19 cellular contexts compared by ENCODE assay signal in genomic region chrX:41329101-41329500, GRCh38. TPM values are rescaled to one million over a fixed set of nuclear protein-coding genes. Genes with fewer than 3 reads are reported as not detected.
DNase-seq lines count a peak whose midpoint lies in the region; ATAC-seq and TF ChIP-seq lines count a peak whose summit lies in the region.
"Had no signal": no experiment of that assay in that cellular context is flagged by ENCODE, and none has a peak within 500 bp of the region (broad histone marks: within the 10 kb centered on the region; RNA-seq: fewer than 3 reads in every experiment).

No MANE protein-coding gene starts in this region.

- peaks cover 0 to 35% (median 19%) of the 10 kb centered on the region in 4 donors for H3K4me1 Mint-ChIP-seq in CD4-positive, CD25-positive, alpha-beta regulatory T cell
- peaks cover 12 to 30% (median 30%) of the 10 kb centered on the region in 3 donors for H3K4me1 Mint-ChIP-seq in CD8-positive, alpha-beta memory T cell
- peaks cover 14 to 47% (median 23%) of the 10 kb centered on the region in 3 donors for H3K4me1 Mint-ChIP-seq in T-cell
- H3K4me1 Mint-ChIP-seq in H9 = peaks cover 16 to 31% of the 10 kb centered on the region in 2 experiments

- H4K5ac ChIP-seq in H9 (ENCODE audit: insufficient read length, low read depth, low read length) = no peak overlapping the region

- H2BK12ac ChIP-seq in trophoblast cell (ENCODE audit: low read length) (no peak overlapping the region), H9 (ENCODE audit: insufficient read length, low read depth, low read length) (no peak overlapping the region)

- H2BK5ac ChIP-seq in trophoblast cell (ENCODE audit: low read depth, low read length, poor library complexity) (no peak overlapping the region), H9 (ENCODE audit: insufficient read length, low read length) (no peak overlapping the region)

- H3K9ac ChIP-seq in trophoblast cell (ENCODE audit: low read length) (no peak overlapping the region), H9 (ENCODE audit: extremely low read depth, insufficient read length, low read length) (no peak overlapping the region)
- H3K9ac ChIP-seq: GM23248 had no signal

- no peak overlapping the region for H2BK20ac ChIP-seq in H9 (ENCODE audit: low read depth, low read length, poor library complexity, severe bottlenecking)

- no peaks in the 10 kb centered on the region for H3K36me3 ChIP-seq in CD4-positive, CD25-positive, alpha-beta regulatory T cell (ENCODE audit: control insufficient read depth, insufficient read depth, low read length)
- no peaks in the 10 kb centered on the region for H3K36me3 ChIP-seq in CD8-positive, alpha-beta memory T cell (ENCODE audit: insufficient read depth, low read length)
- H3K36me3 ChIP-seq in trophoblast cell (ENCODE audit: control insufficient read depth in 1 of 2, insufficient read depth in 2 of 2, low read length in 2 of 2) = no peaks in the 10 kb centered on the region

- H2AFZ ChIP-seq in trophoblast cell (ENCODE audit: insufficient read depth, low read length, poor library complexity) (no peak overlapping the region), H9 (ENCODE audit: low read length) (no peak overlapping the region)
- H2AFZ ChIP-seq: GM23248 had no signal

- no peak overlapping the region for H2AK5ac ChIP-seq in trophoblast cell (ENCODE audit: low read length)
- no peak overlapping the region for H2AK5ac ChIP-seq in H9 (ENCODE audit: insufficient read length, low read length)

- H2BK15ac ChIP-seq in H9 (ENCODE audit: low read depth, low read length) = no peak overlapping the region

- H3K18ac ChIP-seq in trophoblast cell (ENCODE audit: low read length) = no peak overlapping the region
- no peak overlapping the region for H3K18ac ChIP-seq in H9 (ENCODE audit: insufficient read length, low read depth, low read length)

- H3K9me3 ChIP-seq in CD4-positive, CD25-positive, alpha-beta regulatory T cell (ENCODE audit: control insufficient read depth in 2 of 2, low read length in 2 of 2) = no peaks in the 10 kb centered on the region
- no peaks in the 10 kb centered on the region for H3K9me3 ChIP-seq in CD8-positive, alpha-beta memory T cell (ENCODE audit: low read length)
- no peaks in the 10 kb centered on the region for H3K9me3 ChIP-seq in trophoblast cell (ENCODE audit: insufficient read depth, low read depth, low read length)
- H3K9me3 ChIP-seq in H9 (ENCODE audit: control insufficient read depth, low read depth, low read length) = no peaks in the 10 kb centered on the region
- H3K9me3 ChIP-seq: A549, HAP-1 had no signal

- H3K4ac ChIP-seq in trophoblast cell (ENCODE audit: low read depth, low read length) (no peak overlapping the region), H9 (ENCODE audit: low read depth, low read length) (no peak overlapping the region)

- TF ChIP-seq CTCF in H9 (conservative IDR thresholded peaks at IDR 0.05) = no peak

- no peak for ATAC-seq in CD4-positive, CD25-positive, alpha-beta regulatory T cell (ENCODE audit: low read depth in 2 of 2)
- ATAC-seq in T-cell (replicated peaks in 1 of 4) (no peak), GM21529 (IDR thresholded peaks at IDR 0.05; ENCODE audit: unreplicated experiment) (no peak), HG02970 (IDR thresholded peaks at IDR 0.05; ENCODE audit: low FRiP score, unreplicated experiment) (no peak)
- ATAC-seq: A549 had no signal

- no peak overlapping the region for H3K56ac ChIP-seq in H9 (ENCODE audit: insufficient read length, low read depth, low read length)

- CTCF ChIA-PET in CD8-positive, alpha-beta memory T cell (lab: Charles Lee) = interaction anchor here (1.4 kb wide), 1 partner anchor 52 kb away, joined by 3 read pairs; no protein-coding TSS in a partner anchor
- CTCF ChIA-PET in T-cell (lab: Charles Lee) = no interaction called here

- H3K27me3 Mint-ChIP-seq in CD4-positive, CD25-positive, alpha-beta regulatory T cell = peaks cover 9% of the 10 kb centered on the region
- H3K27me3 Mint-ChIP-seq in CD8-positive, alpha-beta memory T cell = peaks cover 0 to 13% of the 10 kb centered on the region in 2 donors
- no peaks in the 10 kb centered on the region for H3K27me3 Mint-ChIP-seq in T-cell
- H3K27me3 Mint-ChIP-seq in H9 (ENCODE audit: low read depth) = no peaks in the 10 kb centered on the region; the same call in 1 of the 2 replicates

- H4K91ac ChIP-seq in trophoblast cell (ENCODE audit: low read depth, low read length) = no peak overlapping the region
- no peak overlapping the region for H4K91ac ChIP-seq in H9 (ENCODE audit: insufficient read length, low read depth, low read length)

- H3K4me3 Mint-ChIP-seq in CD4-positive, CD25-positive, alpha-beta regulatory T cell = peak overlapping the region; percentile 43 to 96 (median 54)
- peak overlapping the region in 6 of 7 donors; percentile 27 to 98 (median 50) for H3K4me3 Mint-ChIP-seq in CD8-positive, alpha-beta memory T cell
- H3K4me3 Mint-ChIP-seq in T-cell (peak overlapping the region in 2 of 3 donors; percentile 13 to 97), H9 (no peak overlapping the region)
- H3K4me3 Mint-ChIP-seq: HFFc6 had no signal

- no peaks in the 10 kb centered on the region for H3K27me3 ChIP-seq in CD4-positive, CD25-positive, alpha-beta regulatory T cell (ENCODE audit: control insufficient read depth, insufficient read depth, low read length)
- H3K27me3 ChIP-seq in CD8-positive, alpha-beta memory T cell (ENCODE audit: insufficient read depth, low read length, poor library complexity, severe bottlenecking) = no peaks in the 10 kb centered on the region
- H3K27me3 ChIP-seq in trophoblast cell (ENCODE audit: insufficient read depth, low read length) (no peaks in the 10 kb centered on the region), H9 (ENCODE audit: insufficient read depth, low read length) (no peaks in the 10 kb centered on the region)

- POLR2A ChIA-PET in CD8-positive, alpha-beta memory T cell (lab: Charles Lee) = no interaction called here
- POLR2A ChIA-PET in T-cell (lab: Charles Lee) = no interaction called here

- H3K23ac ChIP-seq in trophoblast cell (ENCODE audit: low read length) (no peak overlapping the region), H9 (ENCODE audit: insufficient read length, low read depth, low read length) (no peak overlapping the region)

- no peak overlapping the region for H3K27ac ChIP-seq in CD4-positive, CD25-positive, alpha-beta regulatory T cell (ENCODE audit: insufficient read depth, low read length, poor library complexity, severe bottlenecking)
- no peak overlapping the region for H3K27ac ChIP-seq in CD8-positive, alpha-beta memory T cell (ENCODE audit: low read depth, low read length)
- H3K27ac ChIP-seq in trophoblast cell (ENCODE audit: low read depth, low read length) = no peak overlapping the region
- H3K27ac ChIP-seq in H9 (ENCODE audit: insufficient read length, low read depth, low read length) = no peak overlapping the region
- H3K27ac ChIP-seq: GM23248 had no signal

- H3K79me1 ChIP-seq in trophoblast cell (ENCODE audit: low read length) = peaks cover 11% of the 10 kb centered on the region
- H3K79me1 ChIP-seq in H9 (ENCODE audit: insufficient read depth, low read depth, low read length, poor library complexity, severe bottlenecking) = no peaks in the 10 kb centered on the region

- H3K4me2 ChIP-seq in trophoblast cell (ENCODE audit: low read length) = no peak overlapping the region
- no peak overlapping the region for H3K4me2 ChIP-seq in H9 (ENCODE audit: insufficient read depth, insufficient read length, low read length)

- H3K27ac Mint-ChIP-seq in CD4-positive, CD25-positive, alpha-beta regulatory T cell = no peak overlapping the region
- peak overlapping the region in 1 of 8 donors; percentile 100 for H3K27ac Mint-ChIP-seq in CD8-positive, alpha-beta memory T cell
- H3K27ac Mint-ChIP-seq in T-cell (peak overlapping the region in 1 of 2 donors; percentile 48), H9 (no peak overlapping the region; a peak in 1 of 7 replicates)
- H3K27ac Mint-ChIP-seq: HFFc6 had no signal

- peaks cover 10% of the 10 kb centered on the region for H3K23me2 ChIP-seq in H9 (ENCODE audit: insufficient read length, low read depth, low read length, poor library complexity, severe bottlenecking)

- H4K8ac ChIP-seq in trophoblast cell (ENCODE audit: low read depth, low read length) (no peak overlapping the region), H9 (replicated peaks; ENCODE audit: insufficient read length, low read depth, low read length) (no peak overlapping the region)

- no peaks in the 10 kb centered on the region for H3K36me3 Mint-ChIP-seq in CD4-positive, CD25-positive, alpha-beta regulatory T cell
- H3K36me3 Mint-ChIP-seq in CD8-positive, alpha-beta memory T cell = peaks cover 0 to 11% (median 0%) of the 10 kb centered on the region in 3 donors
- H3K36me3 Mint-ChIP-seq in T-cell = no peaks in the 10 kb centered on the region
- peaks cover 6 to 11% (median 7%) of the 10 kb centered on the region in 3 experiments for H3K36me3 Mint-ChIP-seq in H9 (ENCODE audit: insufficient read depth in 1 of 3, low read depth in 3 of 3)

- H3K79me2 ChIP-seq in trophoblast cell (ENCODE audit: control insufficient read depth, insufficient read depth, low read length, poor library complexity) (peaks cover 7% of the 10 kb centered on the region), H9 (ENCODE audit: insufficient read depth, low read length) (peaks cover 2% of the 10 kb centered on the region; the same call in 1 of the 2 replicates)

- no peaks in the 10 kb centered on the region for H4K20me1 ChIP-seq in H9 (ENCODE audit: control insufficient read depth, insufficient read depth, insufficient read length)

- DNase-seq in CD4-positive, CD25-positive, alpha-beta regulatory T cell = no peak
- no peak for DNase-seq in CD8-positive, alpha-beta memory T cell
- DNase-seq in T-cell = no peak
- DNase-seq in trophoblast cell = peak; percentile 75 to 82
- DNase-seq in H9 = no peak
- DNase-seq: 8988T, ACHN, AML-193, C1 segment of cervical spinal cord, Calu3, COR-L47, DMS53, DMS79 treated with DMSO at 0.1 percent for 48 hours, GM23248, HFFc6 had no signal

- H4K12ac ChIP-seq in trophoblast cell (ENCODE audit: low read depth, low read length) = no peak overlapping the region

- peaks cover 0 to 6% (median 0%) of the 10 kb centered on the region in 7 donors for H3K9me3 Mint-ChIP-seq in CD4-positive, CD25-positive, alpha-beta regulatory T cell
- peaks cover 0 to 6% (median 2%) of the 10 kb centered on the region in 5 donors for H3K9me3 Mint-ChIP-seq in CD8-positive, alpha-beta memory T cell
- H3K9me3 Mint-ChIP-seq in T-cell = no peaks in the 10 kb centered on the region
- peaks cover 45 to 58% of the 10 kb centered on the region in 2 experiments for H3K9me3 Mint-ChIP-seq in H9

- H3T11ph ChIP-seq in H9 (ENCODE audit: low read length) = no peak overlapping the region

- no peak overlapping the region for H3K4me3 ChIP-seq in CD4-positive, CD25-positive, alpha-beta regulatory T cell (ENCODE audit: low read depth, low read length)
- H3K4me3 ChIP-seq in CD8-positive, alpha-beta memory T cell (ENCODE audit: low read length) = no peak overlapping the region
- no peak overlapping the region for H3K4me3 ChIP-seq in trophoblast cell (ENCODE audit: low read depth, low read length)
- H3K4me3 ChIP-seq: A549, GM23248, HAP-1 had no signal

- H3K14ac ChIP-seq in trophoblast cell (ENCODE audit: low read length) (no peak overlapping the region), H9 (ENCODE audit: insufficient read depth, low read length) (no peak overlapping the region)

- H2BK120ac ChIP-seq in trophoblast cell (ENCODE audit: insufficient read depth, low read length, poor library complexity) (no peak overlapping the region), H9 (ENCODE audit: low read depth, low read length, poor library complexity, severe bottlenecking) (no peak overlapping the region)

- H3K4me1 ChIP-seq in CD4-positive, CD25-positive, alpha-beta regulatory T cell (ENCODE audit: control insufficient read depth, insufficient read depth, low read length, poor library complexity, severe bottlenecking) = peaks cover 15% of the 10 kb centered on the region
- no peaks in the 10 kb centered on the region for H3K4me1 ChIP-seq in CD8-positive, alpha-beta memory T cell (ENCODE audit: insufficient read depth, low read length)
- H3K4me1 ChIP-seq in trophoblast cell (ENCODE audit: control insufficient read depth in 1 of 2, insufficient read depth in 2 of 2, low read length in 2 of 2) (peaks cover 4 to 5% of the 10 kb centered on the region in 2 experiments), H9 (ENCODE audit: insufficient read depth, low read length) (peaks cover 7% of the 10 kb centered on the region; the same call in 1 of the 2 replicates)

- no CpG with 5 or more reads among the region's 3 CpGs for WGBS in trophoblast cell (ENCODE audit: extremely low coverage, insufficient coverage, insufficient read length)
- no CpG with 5 or more reads among the region's 3 CpGs for WGBS in H9 (ENCODE audit: extremely low coverage, insufficient read length, low lambda C conversion rate)

RNA-seq across cellular contexts. Expression of gene DDX3X, which starts 4.9 kb away (rescaled TPM):
- total RNA-seq in CD4-positive, CD25-positive, alpha-beta regulatory T cell = 1,169 TPM
- 100 to 1,000 TPM; 133 to 210 (median 177) TPM for polyA plus RNA-seq in CD4-positive, CD25-positive, alpha-beta regulatory T cell
- 100 to 1,000 TPM; 354 to 357 TPM for total RNA-seq in CD8-positive, alpha-beta memory T cell
- 240 TPM for polyA plus RNA-seq in CD8-positive, alpha-beta memory T cell
- 1,000 to 10,000 TPM in 1 of 5 donors, 100 to 1,000 TPM in 4; 253 to 1,077 (median 367) TPM for total RNA-seq in T-cell
- polyA plus RNA-seq in trophoblast cell (2013) = 173 and 177 TPM in 2 replicates
- 328 and 338 TPM in 2 replicates for total RNA-seq in H9 (2021)

Comparison
In these comparisons a context has a peak if more than half of its experiments do, and no peak if none do; other contexts are left out.
1. DNase-seq: peak in trophoblast cell (2 of 2); none in CD4-positive, CD25-positive, alpha-beta regulatory T cell (0 of 3), CD8-positive, alpha-beta memory T cell (0 of 5), T-cell (0 of 34) and H9 (single experiment).
2. H3K4me3 Mint-ChIP-seq: peak in CD4-positive, CD25-positive, alpha-beta regulatory T cell (4 of 4), CD8-positive, alpha-beta memory T cell (6 of 7) and T-cell (2 of 3); none in H9 (0 of 2).